In the genomic region with DNA sequence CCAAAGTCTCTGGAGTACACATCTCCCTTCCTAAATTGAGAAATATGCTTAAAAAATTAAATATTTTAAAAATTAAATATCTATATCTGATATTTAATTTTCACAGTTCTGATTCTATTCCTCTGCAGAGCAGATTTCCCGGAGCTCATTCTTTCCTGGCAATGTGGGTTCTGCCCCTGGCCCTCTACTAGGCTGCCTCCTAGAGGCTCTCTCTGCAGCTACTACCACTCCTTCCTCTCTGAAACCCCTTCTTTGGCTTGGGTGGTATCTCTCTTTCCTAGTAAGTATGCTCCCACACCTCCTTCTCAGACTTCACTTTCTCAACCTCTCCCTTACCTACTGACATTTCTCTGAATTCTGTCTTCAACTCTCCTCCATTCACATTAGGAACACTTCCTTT, we compare ENCODE assay signal across 12 cellular contexts. TPM values are rescaled to one million over a fixed set of nuclear protein-coding genes. Genes with fewer than 3 reads are reported as not detected.
A peak's percentile ranks its signal among the peaks of the same experiment; 100 is the strongest.
DNase-seq lines count a peak whose midpoint lies in the region; ATAC-seq, FAIRE-seq and TF ChIP-seq lines count a peak whose summit lies in the region.
"Had no signal": no experiment of that assay in that cellular context is flagged by ENCODE, and none has a peak within 500 bp of the region (broad histone marks: within the 10 kb centered on the region; RNA-seq: fewer than 3 reads in every experiment).

No MANE protein-coding gene starts in this region.

- POLR2A ChIA-PET in A673 (lab: Charles Lee; ENCODE audit: low non-redundant PET): no interaction called here
- POLR2A ChIA-PET in K562 (lab: Yijun Ruan, JAX): interaction anchor here (0.9 to 1.2 kb wide), 2 partner anchors 14 to 26 kb away, joined by 3 read pairs; no protein-coding TSS in a partner anchor

- no peak for TF ChIP-seq POLR2A in K562 (conservative IDR thresholded peaks at IDR 0.05)

- BruUV-seq in A673 (replicated peaks; lab: Mats Ljungman, UMichigan) (no TSS peak), K562 (replicated peaks; lab: Mats Ljungman, UMichigan) (no TSS peak)

- no peak for ATAC-seq in K562
- peak; percentile 73 for ATAC-seq in left ventricle myocardium superior
- ATAC-seq in GM18868 (IDR thresholded peaks at IDR 0.05; ENCODE audit: unreplicated experiment): no peak

- H3K36me3 ChIP-seq in A673 (ENCODE audit: insufficient read depth, low read length, poor library complexity, severe bottlenecking): no peaks in the 10 kb centered on the region
- no peaks in the 10 kb centered on the region for H3K36me3 ChIP-seq in K562 (ENCODE audit: control insufficient read depth, insufficient read depth, low read length)
- H3K36me3 ChIP-seq: upper lobe of left lung had no signal

- H3K9me3 ChIP-seq in A673 (ENCODE audit: low read depth, low read length, poor library complexity, severe bottlenecking) (no peaks in the 10 kb centered on the region), K562 (replicated peaks; ENCODE audit: control insufficient read depth, insufficient read depth, low read depth, low read length) (no peaks in the 10 kb centered on the region)
- H3K9me3 ChIP-seq: upper lobe of left lung had no signal

- H4K20me1 ChIP-seq in K562 (replicated peaks; ENCODE audit: control insufficient read depth, insufficient read depth, low read length): no peaks in the 10 kb centered on the region
- H4K20me1 ChIP-seq: BLaER1 treated with 17β-estradiol and CSF1 and Interleukin-3, amounts not matched to agents 10 nM and 100 nM had no signal

- TF ChIP-seq RAD21 in K562 (CRISPR knock-in tag; conservative IDR thresholded peaks at IDR 0.05 in 1 of 2, IDR thresholded peaks at IDR 0.05 in 1 of 2): no peak

- H2AFZ ChIP-seq in K562 (ENCODE audit: low read depth, low read length): no peak overlapping the region

- in situ Hi-C loops in GM13977 (cut with MboI; ENCODE audit: low pct_unique_long_range_greater_than_20kb, low sequenced_read_pairs, unreplicated experiment) (no loop called here), K562 (cut with MboI) (no loop called here)

- 44% methylated on average over 1 of the region's 1 CpG for WGBS in K562 (ENCODE audit: insufficient coverage, low coverage, missing lambda C conversion rate)

- no peaks in the 10 kb centered on the region for H3K79me2 ChIP-seq in K562 (ENCODE audit: control insufficient read depth, insufficient read depth, low read length)

- H3K27ac ChIP-seq in A673 (ENCODE audit: low read depth, low read length, poor library complexity, severe bottlenecking) (no peak overlapping the region), K562 (ENCODE audit: extremely low read depth, low read depth, low read length) (no peak overlapping the region)
- H3K27ac ChIP-seq: BLaER1 treated with 17β-estradiol and CSF1 and Interleukin-3, amounts not matched to agents 10 nM and 100 nM; upper lobe of left lung had no signal

- H3K4me1 ChIP-seq in A673 (ENCODE audit: insufficient read depth, low read length, poor library complexity, severe bottlenecking) (no peaks in the 10 kb centered on the region), K562 (replicated peaks in 1 of 2; ENCODE audit: control insufficient read depth in 2 of 2, insufficient read depth in 2 of 2, low read length in 2 of 2) (no peaks in the 10 kb centered on the region)

- no peak for DNase-seq in A673 (ENCODE audit: low spot score)
- DNase-seq in GM13977 (ENCODE audit: low spot score): no peak
- no peak for DNase-seq in K562 (ENCODE audit: extremely low read depth in 1 of 4, low spot score in 3 of 4)
- no peak for DNase-seq in left ventricle myocardium superior
- no peak for DNase-seq in glomerular visceral epithelial cell (ENCODE audit: extremely low spot score)
- DNase-seq in NCI-H128 (lab: John Stamatoyannopoulos, UW; ENCODE audit: unreplicated experiment): no peak
- no peak for DNase-seq in stimulated activated CD4-positive, alpha-beta T cell treated with anti-CD3 and anti-CD28 coated beads, Interleukin-1b, Interleukin-23, amount 100 ng/mL, for 48 hours
- DNase-seq: activated CD4-positive, alpha-beta memory T cell treated with anti-CD3 and anti-CD28 coated beads for 36 hours; NCI-H226; upper lobe of left lung had no signal

- no peak for FAIRE-seq in K562 (lab: Jason Lieb, UNC)

- no peak overlapping the region for H3K4me2 ChIP-seq in K562 (ENCODE audit: insufficient read depth, low read length)
- H3K4me2 ChIP-seq: BLaER1 treated with 17β-estradiol and CSF1 and Interleukin-3, amounts not matched to agents 10 nM and 100 nM had no signal

- H3K27me3 ChIP-seq in A673 (replicated peaks; ENCODE audit: insufficient read depth, low read depth, low read length, poor library complexity): no peaks in the 10 kb centered on the region
- no peaks in the 10 kb centered on the region for H3K27me3 ChIP-seq in K562 (ENCODE audit: control insufficient read depth in 2 of 2, insufficient read depth in 2 of 2, low read length in 2 of 2)
- H3K27me3 ChIP-seq: BLaER1 treated with 17β-estradiol and CSF1 and Interleukin-3, amounts not matched to agents 10 nM and 100 nM; upper lobe of left lung had no signal

- intact Hi-C loops in A673 (cut with micrococcal nuclease; ENCODE audit: unreplicated experiment) (no loop called here), K562 (cut with micrococcal nuclease) (no loop called here), left ventricle myocardium superior (cut with micrococcal nuclease) (no loop called here)

- no peak overlapping the region for H3K4me3 ChIP-seq in A673 (ENCODE audit: low read depth, low read length, poor library complexity, severe bottlenecking)
- H3K4me3 ChIP-seq in K562: no peak overlapping the region
- H3K4me3 ChIP-seq: BLaER1 treated with 17β-estradiol and CSF1 and Interleukin-3, amounts not matched to agents 10 nM and 100 nM; upper lobe of left lung had no signal

- TF ChIP-seq CTCF in A673 (conservative IDR thresholded peaks at IDR 0.05; ENCODE audit: low read depth, low read length) (peak; percentile 36), GM13977 (IDR thresholded peaks at IDR 0.05; ENCODE audit: extremely low read depth, insufficient read depth, missing control alignments) (peak; percentile 35), K562 (IDR thresholded peaks at IDR 0.05 in 2 of 3, conservative IDR thresholded peaks at IDR 0.05 in 1 of 3; ENCODE audit: insufficient read depth in 2 of 3, low read depth in 1 of 3, low read length in 3 of 3) (0 out of 6 replicates have a peak, but pooled peaks of 2 of the 3 experiments have one; percentile 7 to 29)

- CTCF ChIA-PET in A673 (lab: Charles Lee) (interaction anchor here (1.1 kb wide), 1 partner anchor 62 kb away, joined by 4 read pairs; no protein-coding TSS in a partner anchor), K562 (lab: Yijun Ruan, JAX; ENCODE audit: low intra/inter-chr PET ratio) (no interaction called here)

- TF ChIP-seq EP300 in K562 (IDR thresholded peaks at IDR 0.05; ENCODE audit: low read length): no peak

- H3K9ac ChIP-seq in K562 (ENCODE audit: insufficient read depth in 1 of 2, low read depth in 2 of 2, low read length in 2 of 2): no peak overlapping the region
- H3K9ac ChIP-seq: BLaER1 treated with 17β-estradiol and CSF1 and Interleukin-3, amounts not matched to agents 10 nM and 100 nM had no signal

- H3K9me1 ChIP-seq in K562 (ENCODE audit: control insufficient read depth, insufficient read depth, low read length): no peaks in the 10 kb centered on the region

TF ChIP-seq in K562, 482 proteins besides CTCF, POLR2A, EP300 and RAD21 (continues in another document):
- TF ChIP-seq, protein P1, sequence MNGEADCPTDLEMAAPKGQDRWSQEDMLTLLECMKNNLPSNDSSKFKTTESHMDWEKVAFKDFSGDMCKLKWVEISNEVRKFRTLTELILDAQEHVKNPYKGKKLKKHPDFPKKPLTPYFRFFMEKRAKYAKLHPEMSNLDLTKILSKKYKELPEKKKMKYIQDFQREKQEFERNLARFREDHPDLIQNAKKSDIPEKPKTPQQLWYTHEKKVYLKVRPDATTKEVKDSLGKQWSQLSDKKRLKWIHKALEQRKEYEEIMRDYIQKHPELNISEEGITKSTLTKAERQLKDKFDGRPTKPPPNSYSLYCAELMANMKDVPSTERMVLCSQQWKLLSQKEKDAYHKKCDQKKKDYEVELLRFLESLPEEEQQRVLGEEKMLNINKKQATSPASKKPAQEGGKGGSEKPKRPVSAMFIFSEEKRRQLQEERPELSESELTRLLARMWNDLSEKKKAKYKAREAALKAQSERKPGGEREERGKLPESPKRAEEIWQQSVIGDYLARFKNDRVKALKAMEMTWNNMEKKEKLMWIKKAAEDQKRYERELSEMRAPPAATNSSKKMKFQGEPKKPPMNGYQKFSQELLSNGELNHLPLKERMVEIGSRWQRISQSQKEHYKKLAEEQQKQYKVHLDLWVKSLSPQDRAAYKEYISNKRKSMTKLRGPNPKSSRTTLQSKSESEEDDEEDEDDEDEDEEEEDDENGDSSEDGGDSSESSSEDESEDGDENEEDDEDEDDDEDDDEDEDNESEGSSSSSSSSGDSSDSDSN (IDR thresholded peaks at IDR 0.05; ENCODE audit: borderline replicate concordance in 1 of 2, low read depth in 2 of 2, low read length in 2 of 2): no peak
- TF ChIP-seq ZNF23 (CRISPR knock-in tag; IDR thresholded peaks at IDR 0.05) (no peak), POU5F1 (IDR thresholded peaks at IDR 0.05; ENCODE audit: borderline replicate concordance, low read depth, low read length, partially characterized antibody) (no peak), RNF2 (IDR thresholded peaks at IDR 0.05) (no peak), HNRNPUL1 (IDR thresholded peaks at IDR 0.05; ENCODE audit: low read length) (no peak), TCFL5 (CRISPR knock-in tag; conservative IDR thresholded peaks at IDR 0.05) (no peak)

RNA-seq across cellular contexts. Expression of gene RPGR, which starts 45.3 kb away (rescaled TPM):
- total RNA-seq in A673 (2021): 12.3 and 15.1 TPM in 2 replicates
- total RNA-seq in K562 (2011; cell fraction: chromatin; rRNA removed; ENCODE audit: low replicate concordance): 6.0 and 18.2 TPM in 2 replicates
- total RNA-seq in K562 (2011; cell fraction: nucleolus; rRNA removed): 3.6 and 4.2 TPM in 2 replicates
- 4.8 and 5.6 TPM in 2 replicates for total RNA-seq in K562 (2011; cell fraction: nucleoplasm; rRNA removed)
- total RNA-seq in K562 (2014; rRNA removed): 4.9 and 6.4 TPM in 2 replicates
- total RNA-seq in K562 (2014; rRNA removed; fragmentation: Illumina TruSeq; extraction: Trizol): 6.1 and 8.0 TPM in 2 replicates
- 5.2 and 6.2 TPM in 2 replicates for total RNA-seq in K562 (2015; rRNA removed; fragmentation: Illumina TruSeq; extraction: Trizol)
- 3.9 and 5.7 TPM in 2 replicates for total RNA-seq in K562 (2021)
- 3.2 and 3.4 TPM in 2 replicates for polyA plus RNA-seq in K562 (2011; rRNA removed)
- polyA plus RNA-seq in K562 (2011; cell fraction: cytosol; rRNA removed): 0.51 and 1.4 TPM in 2 replicates
- 1.9 and 3.1 TPM in 2 replicates for polyA plus RNA-seq in K562 (2011; cell fraction: nucleus; rRNA removed)
- 4.0 and 4.4 TPM in 2 replicates for polyA plus RNA-seq in K562 (2012)
- 5.6 and 6.2 TPM in 2 replicates for polyA plus RNA-seq in K562 (2014; fragmentation: Illumina TruSeq; extraction: Trizol)
- polyA plus RNA-seq in K562 (2014; fragmentation: Nextera tagmentation; extraction: Ambion mirVana): 1 to 10 TPM; 2.1 to 2.7 TPM
- polyA plus RNA-seq in K562 (2014; rRNA removed): 5.8 and 7.9 TPM in 2 replicates
- 3.8 and 5.0 TPM in 2 replicates for polyA minus RNA-seq in K562 (2011; rRNA and poly(A)+ RNA removed)
- 0.57 and 3.6 TPM in 2 replicates for polyA minus RNA-seq in K562 (2011; cell fraction: cytosol; rRNA and poly(A)+ RNA removed)
- polyA minus RNA-seq in K562 (2011; cell fraction: nucleus; rRNA and poly(A)+ RNA removed): 6.0 and 8.6 TPM in 2 replicates
- total RNA-seq in left ventricle myocardium superior: 4.0 TPM
